8 cellular contexts compared by ENCODE assay signal in the genomic region with DNA sequence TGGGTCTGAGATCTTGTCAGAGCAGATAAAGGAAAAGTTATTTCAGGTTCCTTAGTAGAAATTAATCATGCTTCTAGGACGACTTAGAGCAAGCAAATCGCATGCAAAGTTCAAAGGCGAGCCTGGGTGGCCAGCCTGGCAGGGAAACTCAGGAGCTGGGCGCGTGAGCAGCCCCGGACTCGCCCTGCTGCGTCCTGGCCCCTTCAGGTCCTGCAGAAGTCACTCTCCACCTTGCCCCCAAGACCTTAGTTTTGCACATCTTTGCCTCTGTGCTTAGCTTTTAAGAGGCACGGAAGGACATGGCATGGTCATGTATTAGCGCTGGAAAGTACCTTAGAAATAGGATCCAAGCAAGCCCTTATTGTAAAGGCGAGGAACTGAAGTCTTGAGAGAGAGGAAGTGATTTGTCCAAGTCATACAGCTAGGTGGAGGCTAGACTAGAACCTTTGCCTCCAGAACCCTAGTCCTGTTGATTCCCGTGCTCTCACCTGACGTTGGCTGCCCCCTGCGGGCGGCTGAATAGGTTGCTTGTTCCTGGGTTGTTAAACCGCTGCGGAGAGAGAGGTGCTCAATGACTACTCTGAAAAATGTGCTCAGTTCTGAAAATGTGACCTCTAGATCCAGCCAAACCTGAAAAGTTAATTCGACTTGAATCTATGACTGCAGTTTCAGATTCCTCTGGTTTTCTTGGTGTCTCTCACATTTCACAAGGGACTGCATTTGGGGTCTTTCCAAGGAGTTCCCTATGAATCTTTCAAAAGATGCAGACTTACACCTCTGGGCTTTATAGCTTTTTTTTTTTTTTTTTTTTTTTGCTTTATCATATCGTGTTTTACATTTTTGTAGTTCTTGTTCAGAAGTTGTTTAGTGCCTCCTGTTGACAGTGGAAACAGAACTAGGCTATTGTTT. TPM values are rescaled to one million over a fixed set of nuclear protein-coding genes. Genes with fewer than 3 reads are reported as not detected.
A peak's percentile ranks its signal among the peaks of the same experiment; 100 is the strongest.
DNase-seq lines count a peak whose midpoint lies in the region; ATAC-seq, FAIRE-seq and TF ChIP-seq lines count a peak whose summit lies in the region.

No MANE protein-coding gene starts in this region.

- no peak overlapping the region for H3K27ac ChIP-seq in sigmoid colon

- ATAC-seq in left cardiac atrium, result peak in 1 of 2 donors; percentile 34

- TF ChIP-seq CTCF in D721Med (IDR thresholded peaks at IDR 0.05; ENCODE audit: insufficient read depth, missing control alignments) (peak; percentile 43), GM20000 (IDR thresholded peaks at IDR 0.05; ENCODE audit: extremely low read depth, missing control alignments) (peak; percentile 57), sigmoid colon (IDR thresholded peaks at IDR 0.05) (peak in 1 of 4 experiments; percentile 35)

- peaks cover 0 to 34% (median 27%) of the 10 kb centered on the region in 4 donors for H3K4me1 ChIP-seq in sigmoid colon

- H3K4me3 ChIP-seq in sigmoid colon, result peak overlapping the region in 3 of 4 donors; percentile 54 to 62 (median 62)

- H3K36me3 ChIP-seq in sigmoid colon, result no peaks in the 10 kb centered on the region

- 3 to 5% methylated on average over 19 of the region's 19 CpGs for WGBS in sigmoid colon, 2 donors

- TF ChIP-seq EP300 in sigmoid colon (IDR thresholded peaks at IDR 0.05), result no peak

- DNase-seq in D721Med (ENCODE audit: insufficient read length, low spot score) (no peak), GM20000 (ENCODE audit: low spot score) (peak; percentile 72), HT1080 (ENCODE audit: low read depth) (peak; percentile 16), RPMI8226 (peak; percentile 84), left cardiac atrium (peak; percentile 24), sigmoid colon (no peak), A172 (ENCODE audit: low spot score) (no peak)
- DNase-seq in activated effector memory CD4-positive, alpha-beta T cell treated with Interleukin-2 at 50 U/mL for 16 hours, result peak; percentile 66

- H3K27me3 ChIP-seq in sigmoid colon, result peaks cover 27 to 71% (median 47%) of the 10 kb centered on the region in 3 donors

- TF ChIP-seq POLR2A in sigmoid colon (IDR thresholded peaks at IDR 0.05), result no peak

- FAIRE-seq in D721Med (lab: Jason Lieb, UNC), result no peak

- intact Hi-C loops in left cardiac atrium (cut with DNase I), result no loop called here
- intact Hi-C loops in sigmoid colon (cut with DNase I), result no loop called here

- no peaks in the 10 kb centered on the region for H3K9me3 ChIP-seq in sigmoid colon

RNA-seq across cellular contexts. Expression of gene MYB, which starts 2.7 kb away (rescaled TPM):
- 0.40 TPM in 2 replicates for total RNA-seq in HT1080 (2014; rRNA removed; shearing (Covaris generic))
- 0.43 and 0.81 TPM in 2 replicates for polyA plus RNA-seq in HT1080 (2015; cell fraction: cytosol; rRNA removed)
- polyA plus RNA-seq in HT1080 (2015; cell fraction: nucleus; rRNA removed), result 0.93 and 1.2 TPM in 2 replicates
- total RNA-seq in left cardiac atrium (under 1 TPM in 1 of 2 donors, not detected in 1; 0.24 TPM), sigmoid colon (1 to 10 TPM in 1 of 4 donors, under 1 TPM in 1, not detected in 2; 0.55 to 1.4 TPM)
- polyA plus RNA-seq in sigmoid colon, result 10 to 100 TPM; 12.0 to 27.8 (median 22.0) TPM
- total RNA-seq in A172 (2014; rRNA removed; shearing (Covaris generic)), result 1.2 and 4.1 TPM in 2 replicates

Comparison
In these comparisons a context has a peak if more than half of its experiments do, and no peak if none do; other contexts are left out.
1. DNase-seq: peak in GM20000 (single experiment), HT1080 (single experiment), RPMI8226 (single experiment), activated effector memory CD4-positive, alpha-beta T cell treated with Interleukin-2 at 50 U/mL for 16 hours (single experiment) and left cardiac atrium (single experiment); none in D721Med (single experiment), sigmoid colon (single experiment) and A172 (single experiment).